Comparison of ENCODE assay signal across 11 cellular contexts in the genomic region with DNA sequence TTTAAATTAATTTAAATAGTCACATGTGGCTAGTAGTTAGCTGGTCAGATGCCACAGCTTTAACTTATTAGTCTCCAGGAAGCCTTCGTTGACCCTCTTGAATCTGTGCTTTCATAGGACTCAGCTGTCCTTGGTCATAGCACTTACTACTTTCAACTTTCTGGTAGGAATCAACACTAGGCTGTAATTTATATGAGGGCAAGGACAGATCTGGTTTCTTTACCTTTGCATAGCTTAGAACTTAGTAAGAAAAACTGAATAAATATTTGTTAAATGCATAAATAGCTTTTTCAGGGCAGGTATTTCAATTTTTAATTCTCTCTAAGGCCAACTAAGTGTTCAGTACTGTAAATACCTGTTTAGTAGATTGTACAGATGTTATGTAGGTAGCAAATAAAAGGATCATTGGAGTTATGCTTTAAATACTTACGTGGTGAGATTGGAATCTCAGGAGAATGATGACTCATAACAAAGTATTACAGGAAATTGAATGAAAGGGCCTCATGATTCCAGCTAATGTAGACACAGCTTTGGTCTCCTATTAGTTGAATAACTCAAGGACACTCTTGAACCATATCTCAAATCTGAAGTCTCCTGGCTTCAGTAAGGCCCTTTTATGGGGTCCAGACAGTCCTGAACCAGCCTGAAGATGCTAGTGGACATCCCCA. TPM values are rescaled to one million over a fixed set of nuclear protein-coding genes. Genes with fewer than 3 reads are reported as not detected.
A peak's percentile ranks its signal among the peaks of the same experiment; 100 is the strongest.
DNase-seq lines count a peak whose midpoint lies in the region; ATAC-seq and TF ChIP-seq lines count a peak whose summit lies in the region.
"Had no signal": no experiment of that assay in that cellular context is flagged by ENCODE, and none has a peak within 500 bp of the region (broad histone marks: within the 10 kb centered on the region; RNA-seq: fewer than 3 reads in every experiment).

No MANE protein-coding gene starts in this region.

- peaks cover 95% of the 10 kb centered on the region for H3K36me3 Mint-ChIP-seq in Calu3 (ENCODE audit: insufficient read depth, unreplicated experiment)
- H3K36me3 Mint-ChIP-seq in GM23338 (ENCODE audit: low read depth) = peaks cover 3% of the 10 kb centered on the region; the same call in 1 of the 3 replicates

- no peaks in the 10 kb centered on the region for H3K36me3 ChIP-seq in osteoblast (ENCODE audit: insufficient read depth, low read length)
- no peaks in the 10 kb centered on the region for H3K36me3 ChIP-seq in GM23338 (ENCODE audit: insufficient read depth)

- H3K4me3 Mint-ChIP-seq in Calu3 (ENCODE audit: low read depth, unreplicated experiment) (peak overlapping the region; percentile 79), GM23338 (no peak overlapping the region)

- intact Hi-C loops in Calu3 (cut with micrococcal nuclease; ENCODE audit: unreplicated experiment) (loop anchor here (10.0 kb wide), 1 partner anchor 163 kb away; no protein-coding TSS in a partner anchor), left cardiac atrium (cut with DNase I) (loop anchor here in 1 of 2 donors (10.0 kb wide), 1 partner anchor 103 kb away; no protein-coding TSS in a partner anchor)

- no peak for TF ChIP-seq CTCF in Calu3 (IDR thresholded peaks at IDR 0.05; ENCODE audit: unreplicated experiment)
- TF ChIP-seq CTCF in choroid plexus epithelial cell (conservative IDR thresholded peaks at IDR 0.05; ENCODE audit: low read depth, low read length) = no peak
- no peak for TF ChIP-seq CTCF in osteoblast (IDR thresholded peaks at IDR 0.05; ENCODE audit: extremely low read depth, low read depth, low read length)
- TF ChIP-seq CTCF in GM23338 (conservative IDR thresholded peaks at IDR 0.05; ENCODE audit: low read depth in 2 of 2) = no peak

- no peaks in the 10 kb centered on the region for H3F3A ChIP-seq in GM23338 (replicated peaks; ENCODE audit: low read depth)

- H3K27me3 Mint-ChIP-seq in Calu3 (ENCODE audit: unreplicated experiment) = no peaks in the 10 kb centered on the region
- H3K27me3 Mint-ChIP-seq in GM23338 (ENCODE audit: insufficient read depth, low read depth, poor library complexity) = peaks cover 36% of the 10 kb centered on the region

- no peaks in the 10 kb centered on the region for H4K20me1 ChIP-seq in osteoblast (ENCODE audit: insufficient read depth, low read length)
- H4K20me1 ChIP-seq in GM23338 (replicated peaks; ENCODE audit: insufficient read depth) = no peaks in the 10 kb centered on the region

- H3K9me2 ChIP-seq in GM23338 (ENCODE audit: insufficient read depth) = no peaks in the 10 kb centered on the region

- H3K27me3 ChIP-seq in osteoblast (ENCODE audit: insufficient read depth, low read length) = no peaks in the 10 kb centered on the region
- H3K27me3 ChIP-seq in GM23338 (ENCODE audit: insufficient read depth) = peaks cover 52% of the 10 kb centered on the region

- H3K4me1 ChIP-seq in osteoblast (ENCODE audit: insufficient read depth, low read length) (peaks cover 48% of the 10 kb centered on the region), GM23338 (ENCODE audit: insufficient read depth) (peaks cover 6% of the 10 kb centered on the region)

- H2AFZ ChIP-seq in osteoblast (ENCODE audit: low read length) = no peak overlapping the region
- H2AFZ ChIP-seq in GM23338 = no peak overlapping the region

- peaks cover 64% of the 10 kb centered on the region for H3K79me2 ChIP-seq in osteoblast (ENCODE audit: insufficient read depth, low read length)
- H3K79me2 ChIP-seq in GM23338 (replicated peaks; ENCODE audit: insufficient read depth) = no peaks in the 10 kb centered on the region

- H3K9me3 ChIP-seq in osteoblast (ENCODE audit: low read depth, low read length) = no peaks in the 10 kb centered on the region

- peak overlapping the region; percentile 86 for H3K27ac ChIP-seq in osteoblast (ENCODE audit: low read depth, low read length)
- no peak overlapping the region for H3K27ac ChIP-seq in GM23338 (ENCODE audit: low read depth)

- H3K4me3 ChIP-seq in choroid plexus epithelial cell (ENCODE audit: low read depth, low read length) (no peak overlapping the region), osteoblast (ENCODE audit: insufficient read depth, low read length) (no peak overlapping the region), GM23338 (no peak overlapping the region)

- DNase-seq in Calu3 (no peak), NCI-H226 (peak; percentile 79), choroid plexus epithelial cell (ENCODE audit: low read depth) (peak; percentile 84), osteoblast (ENCODE audit: insufficient read length, low spot score, missing footprints) (peak; percentile 77), putamen (ENCODE audit: low spot score) (no peak), GM23338 (ENCODE audit: low spot score) (no peak), left cardiac atrium (no peak)
- DNase-seq in activated effector memory CD4-positive, alpha-beta T cell treated with anti-CD3 and anti-CD28 coated beads, Interleukin-2, amount 50 U/mL, for 16 hours = no peak
- DNase-seq: NCI-H2171; nucleus accumbens; stimulated activated naive CD4-positive, alpha-beta T cell treated with Interleukin-2 at 50 U/mL for 16 hours had no signal

- CTCF ChIA-PET in Calu3 (lab: Charles Lee) = interaction anchor here (0.7 to 3.6 kb wide), 5 partner anchors 12 to 1434 kb away, joined by 4 to 20 read pairs (median 10); no protein-coding TSS in a partner anchor

- H3K27ac Mint-ChIP-seq in Calu3 (ENCODE audit: unreplicated experiment) (peak overlapping the region; percentile 97), GM23338 (no peak overlapping the region)

- ATAC-seq in GM23338 (no peak), left cardiac atrium (no peak)

- H3K9me3 Mint-ChIP-seq in Calu3 (ENCODE audit: low read depth, unreplicated experiment) (no peaks in the 10 kb centered on the region), GM23338 (no peaks in the 10 kb centered on the region)

- H3K4me2 ChIP-seq in osteoblast (ENCODE audit: insufficient read depth, low read length) (peak overlapping the region; percentile 87), GM23338 (no peak overlapping the region)

- TSS peak; percentile 69 for BruUV-seq in Calu3 (replicated peaks; lab: Mats Ljungman, UMichigan)

- H3K4me1 Mint-ChIP-seq in Calu3 (ENCODE audit: low read depth, unreplicated experiment) (peaks cover 48% of the 10 kb centered on the region), GM23338 (peaks cover 2% of the 10 kb centered on the region)

TF ChIP-seq in GM23338, 12 proteins besides CTCF, POLR2A, EP300 and RAD21 (continues in another document):
- TF ChIP-seq STAT1 (IDR thresholded peaks at IDR 0.05; ENCODE audit: unreplicated experiment) = no peak
- no peak for TF ChIP-seq JUNB (IDR thresholded peaks at IDR 0.05; ENCODE audit: unreplicated experiment)
- TF ChIP-seq EZH2phosphoT487 (IDR thresholded peaks at IDR 0.05; ENCODE audit: unreplicated experiment) = no peak
- no peak for TF ChIP-seq ZNF331 (CRISPR knock-in tag; IDR thresholded peaks at IDR 0.05; ENCODE audit: low read depth)
- TF ChIP-seq, protein P1, sequence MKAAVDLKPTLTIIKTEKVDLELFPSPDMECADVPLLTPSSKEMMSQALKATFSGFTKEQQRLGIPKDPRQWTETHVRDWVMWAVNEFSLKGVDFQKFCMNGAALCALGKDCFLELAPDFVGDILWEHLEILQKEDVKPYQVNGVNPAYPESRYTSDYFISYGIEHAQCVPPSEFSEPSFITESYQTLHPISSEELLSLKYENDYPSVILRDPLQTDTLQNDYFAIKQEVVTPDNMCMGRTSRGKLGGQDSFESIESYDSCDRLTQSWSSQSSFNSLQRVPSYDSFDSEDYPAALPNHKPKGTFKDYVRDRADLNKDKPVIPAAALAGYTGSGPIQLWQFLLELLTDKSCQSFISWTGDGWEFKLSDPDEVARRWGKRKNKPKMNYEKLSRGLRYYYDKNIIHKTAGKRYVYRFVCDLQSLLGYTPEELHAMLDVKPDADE (IDR thresholded peaks at IDR 0.05) = no peak
- TF ChIP-seq, protein P2, sequence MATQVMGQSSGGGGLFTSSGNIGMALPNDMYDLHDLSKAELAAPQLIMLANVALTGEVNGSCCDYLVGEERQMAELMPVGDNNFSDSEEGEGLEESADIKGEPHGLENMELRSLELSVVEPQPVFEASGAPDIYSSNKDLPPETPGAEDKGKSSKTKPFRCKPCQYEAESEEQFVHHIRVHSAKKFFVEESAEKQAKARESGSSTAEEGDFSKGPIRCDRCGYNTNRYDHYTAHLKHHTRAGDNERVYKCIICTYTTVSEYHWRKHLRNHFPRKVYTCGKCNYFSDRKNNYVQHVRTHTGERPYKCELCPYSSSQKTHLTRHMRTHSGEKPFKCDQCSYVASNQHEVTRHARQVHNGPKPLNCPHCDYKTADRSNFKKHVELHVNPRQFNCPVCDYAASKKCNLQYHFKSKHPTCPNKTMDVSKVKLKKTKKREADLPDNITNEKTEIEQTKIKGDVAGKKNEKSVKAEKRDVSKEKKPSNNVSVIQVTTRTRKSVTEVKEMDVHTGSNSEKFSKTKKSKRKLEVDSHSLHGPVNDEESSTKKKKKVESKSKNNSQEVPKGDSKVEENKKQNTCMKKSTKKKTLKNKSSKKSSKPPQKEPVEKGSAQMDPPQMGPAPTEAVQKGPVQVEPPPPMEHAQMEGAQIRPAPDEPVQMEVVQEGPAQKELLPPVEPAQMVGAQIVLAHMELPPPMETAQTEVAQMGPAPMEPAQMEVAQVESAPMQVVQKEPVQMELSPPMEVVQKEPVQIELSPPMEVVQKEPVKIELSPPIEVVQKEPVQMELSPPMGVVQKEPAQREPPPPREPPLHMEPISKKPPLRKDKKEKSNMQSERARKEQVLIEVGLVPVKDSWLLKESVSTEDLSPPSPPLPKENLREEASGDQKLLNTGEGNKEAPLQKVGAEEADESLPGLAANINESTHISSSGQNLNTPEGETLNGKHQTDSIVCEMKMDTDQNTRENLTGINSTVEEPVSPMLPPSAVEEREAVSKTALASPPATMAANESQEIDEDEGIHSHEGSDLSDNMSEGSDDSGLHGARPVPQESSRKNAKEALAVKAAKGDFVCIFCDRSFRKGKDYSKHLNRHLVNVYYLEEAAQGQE (IDR thresholded peaks at IDR 0.05; ENCODE audit: unreplicated experiment) = no peak

RNA-seq across cellular contexts. Expression of a gene that starts 2.6 kb away (rescaled TPM):
- total RNA-seq in Calu3 (2022) (136 and 184 TPM in 2 replicates), osteoblast (124 and 136 TPM in 2 replicates), left cardiac atrium (10 to 100 TPM; 45.1 to 63.1 TPM)
- 0.14 TPM in 1 of 2 replicates, not detected in the other for total RNA-seq in GM23338 (2014; rRNA removed; shearing (Covaris generic))
- 0.06 TPM in 1 of 2 replicates, not detected in the other for polyA plus RNA-seq in GM23338 (2016; fragmentation: Nextera tagmentation; extraction: Ambion mirVana)

RNA-seq across cellular contexts. Expression of a gene that starts 43.4 kb away (rescaled TPM):
- total RNA-seq in Calu3 (2022) (not detected in 2 replicates), osteoblast (not detected in 2 replicates), left cardiac atrium (1 to 10 TPM in 1 of 2 donors, under 1 TPM in 1; 0.58 to 1.0 TPM)
- total RNA-seq in GM23338 (2014; rRNA removed; shearing (Covaris generic)) = not detected in 2 replicates
- not detected in 2 replicates for polyA plus RNA-seq in GM23338 (2016; fragmentation: Nextera tagmentation; extraction: Ambion mirVana)

Comparison
In these comparisons a context has a peak if more than half of its experiments do, and no peak if none do; other contexts are left out.
1. DNase-seq: peak in NCI-H226 (single experiment), choroid plexus epithelial cell (single experiment) and osteoblast (single experiment); none in Calu3 (single experiment), activated effector memory CD4-positive, alpha-beta T cell treated with anti-CD3 and anti-CD28 coated beads, Interleukin-2, amount 50 U/mL, for 16 hours (single experiment), putamen (single experiment), GM23338 (single experiment) and left cardiac atrium (single experiment).
2. RNA of a gene that starts 2.6 kb away (total RNA-seq): 136 to 184 TPM in Calu3, 124 to 136 TPM in osteoblast and 45.1 to 63.1 TPM in left cardiac atrium; 0.14 TPM in GM23338; every median in the first group is over 10 times any median in the second.